18 cellular contexts compared by ENCODE assay signal in the genomic region with DNA sequence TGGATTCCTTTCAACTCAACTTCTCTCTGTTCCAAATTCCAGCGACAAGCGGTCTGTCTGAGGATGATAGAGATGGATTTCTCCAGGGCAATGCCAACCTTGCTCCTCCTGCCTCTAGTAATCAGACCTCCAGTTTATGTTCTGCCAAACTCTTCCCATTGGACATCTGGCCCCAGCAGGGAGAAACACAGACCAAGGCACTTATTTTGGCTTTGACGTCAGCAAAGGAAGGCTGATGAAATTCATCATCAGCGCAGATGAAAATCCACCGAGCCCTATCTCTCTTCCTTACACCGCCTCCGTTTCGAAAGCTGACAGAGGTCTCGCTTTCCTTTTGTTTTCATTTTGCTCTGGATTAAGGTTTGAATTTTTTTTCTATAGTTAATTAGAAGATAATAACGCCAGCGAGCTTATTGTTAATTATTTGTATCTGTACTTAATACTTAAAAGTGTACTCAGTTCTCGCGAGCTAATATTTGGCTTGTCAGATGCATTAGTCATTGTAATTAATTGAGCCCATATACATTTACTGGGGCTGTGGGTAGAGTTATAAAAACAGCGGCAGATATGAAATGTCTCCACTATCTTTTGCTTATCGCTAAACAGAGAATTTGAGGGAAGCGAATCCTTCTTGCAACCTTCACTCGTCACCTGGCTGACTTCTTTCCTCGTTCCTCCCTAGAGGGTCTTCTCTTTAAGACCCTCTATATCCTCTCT. TPM values are rescaled to one million over a fixed set of nuclear protein-coding genes. Genes with fewer than 3 reads are reported as not detected.
A peak's percentile ranks its signal among the peaks of the same experiment; 100 is the strongest.
DNase-seq lines count a peak whose midpoint lies in the region; ATAC-seq and TF ChIP-seq lines count a peak whose summit lies in the region.
"Had no signal": no experiment of that assay in that cellular context is flagged by ENCODE, and none has a peak within 500 bp of the region (broad histone marks: within the 10 kb centered on the region; RNA-seq: fewer than 3 reads in every experiment).

No MANE protein-coding gene starts in this region.

- H3K27ac Mint-ChIP-seq in Calu3 (ENCODE audit: unreplicated experiment), result no peak overlapping the region
- H3K27ac Mint-ChIP-seq: CD4-positive, alpha-beta T cell; T-cell had no signal

- H3K27me3 Mint-ChIP-seq in Calu3 (ENCODE audit: unreplicated experiment), result peaks cover 89% of the 10 kb centered on the region
- H3K27me3 Mint-ChIP-seq: CD4-positive, alpha-beta T cell; T-cell had no signal

- no peaks in the 10 kb centered on the region for H3K79me2 ChIP-seq in SK-N-SH (ENCODE audit: insufficient read depth)

- H3K4me2 ChIP-seq in SK-N-SH, result no peak overlapping the region

- H4K20me1 ChIP-seq in SK-N-SH (ENCODE audit: insufficient read depth), result no peaks in the 10 kb centered on the region

- H3K27ac ChIP-seq in muscle layer of duodenum (ENCODE audit: low read length) (no peak overlapping the region), SK-N-SH (ENCODE audit: low read depth in 2 of 2, low read length in 1 of 2) (no peak overlapping the region)
- H3K27ac ChIP-seq: SK-N-MC had no signal

- H3K36me3 Mint-ChIP-seq in Calu3 (ENCODE audit: insufficient read depth, unreplicated experiment), result no peaks in the 10 kb centered on the region
- H3K36me3 Mint-ChIP-seq: T-cell had no signal

- no TSS peak for BruUV-seq in Calu3 (replicated peaks; lab: Mats Ljungman, UMichigan)

- H3K36me3 ChIP-seq in muscle layer of duodenum (ENCODE audit: control insufficient read depth in 1 of 2, insufficient read depth in 2 of 2, low read length in 2 of 2), result no peaks in the 10 kb centered on the region
- H3K36me3 ChIP-seq in SK-N-SH (replicated peaks in 1 of 2; ENCODE audit: control insufficient read depth in 1 of 2, insufficient read depth in 2 of 2, low read length in 1 of 2), result no peaks in the 10 kb centered on the region

- no peak overlapping the region for H2AFZ ChIP-seq in SK-N-SH (ENCODE audit: low read depth)

- no peak overlapping the region for H3K9ac ChIP-seq in SK-N-SH

- ATAC-seq in GM19467 (IDR thresholded peaks at IDR 0.05; ENCODE audit: unreplicated experiment) (no peak), GM21717 (IDR thresholded peaks at IDR 0.05; ENCODE audit: unreplicated experiment) (no peak)
- ATAC-seq: T-cell had no signal

- H3K4me1 ChIP-seq in muscle layer of duodenum (ENCODE audit: control insufficient read depth in 1 of 2, insufficient read depth in 2 of 2, low read length in 2 of 2) (peaks cover 0 to 5% of the 10 kb centered on the region in 2 donors), SK-N-SH (ENCODE audit: control insufficient read depth in 1 of 2, insufficient read depth in 2 of 2, low read depth in 1 of 2, low read length in 1 of 2) (peaks cover 0 to 4% of the 10 kb centered on the region in 2 experiments; a peak in 2 of 4 replicates)

- CTCF ChIA-PET in Calu3 (lab: Charles Lee) (interaction anchor here (0.6 to 0.7 kb wide), 4 partner anchors 35 to 284 kb away, joined by 3 to 6 read pairs (median 4); no protein-coding TSS in a partner anchor), SK-N-SH (lab: Yijun Ruan, JAX) (no interaction called here)

- H3K9me3 ChIP-seq in muscle layer of duodenum (ENCODE audit: control insufficient read depth in 1 of 2, low read length in 2 of 2) (peaks cover 0 to 3% of the 10 kb centered on the region in 2 donors), SK-N-SH (peaks cover 10% of the 10 kb centered on the region; the same call in 1 of the 2 replicates)

- H3K4me3 ChIP-seq in muscle layer of duodenum (ENCODE audit: low read depth in 1 of 2, low read length in 2 of 2), result peak overlapping the region; percentile 20 to 22
- H3K4me3 ChIP-seq in SK-N-SH (ENCODE audit: low read depth in 2 of 2, low read length in 1 of 2), result no peak overlapping the region
- H3K4me3 ChIP-seq: SK-N-MC had no signal

- no peak for TF ChIP-seq EP300 in SK-N-SH (IDR thresholded peaks at IDR 0.05; ENCODE audit: borderline replicate concordance in 1 of 2, low read depth in 1 of 2, low read length in 1 of 2)

- TF ChIP-seq CTCF in Calu3 (IDR thresholded peaks at IDR 0.05; ENCODE audit: unreplicated experiment) (no peak), SK-N-SH (IDR thresholded peaks at IDR 0.05) (no peak)

- no peaks in the 10 kb centered on the region for H3K27me3 ChIP-seq in muscle layer of duodenum (ENCODE audit: low read depth, low read length)
- no peaks in the 10 kb centered on the region for H3K27me3 ChIP-seq in SK-N-SH (ENCODE audit: insufficient read depth)

- POLR2A ChIA-PET in SK-N-SH (lab: Yijun Ruan, JAX), result no interaction called here

- intact Hi-C loops in Calu3 (cut with micrococcal nuclease; ENCODE audit: unreplicated experiment), result no loop called here

- WGBS in SK-N-SH (ENCODE audit: low lambda C conversion rate), result 88% methylated on average over 18 of the region's 18 CpGs

- no peaks in the 10 kb centered on the region for H3K4me1 Mint-ChIP-seq in Calu3 (ENCODE audit: low read depth, unreplicated experiment)

- DNase-seq in Calu3 (no peak), NCI-H226 (peak; percentile 24), cerebellum (ENCODE audit: low spot score) (peak; percentile 38), SK-N-SH (no peak), NCI-H146 treated with DMSO at 0.1 percent for 48 hours (lab: John Stamatoyannopoulos, UW; ENCODE audit: unreplicated experiment) (no peak)
- DNase-seq: ACHN; AML-193; CD4-positive, alpha-beta T cell; H7; Kasumi-1; NCI-H1105; NCI-H187 treated with DMSO at 0.1 percent for 48 hours; NCI-H748 treated with DMSO at 0.1 percent for 48 hours; T-cell had no signal

- H3K9me3 Mint-ChIP-seq in Calu3 (ENCODE audit: low read depth, unreplicated experiment), result peaks cover 11% of the 10 kb centered on the region

- no peak for TF ChIP-seq RAD21 in SK-N-SH (IDR thresholded peaks at IDR 0.05; ENCODE audit: low read length)

- H3F3A ChIP-seq in SK-N-SH (replicated peaks; ENCODE audit: insufficient read depth), result no peaks in the 10 kb centered on the region

- peak overlapping the region; percentile 33 for H3K4me3 Mint-ChIP-seq in Calu3 (ENCODE audit: low read depth, unreplicated experiment)
- H3K4me3 Mint-ChIP-seq: CD4-positive, alpha-beta T cell; T-cell had no signal

- H3K9me2 ChIP-seq in SK-N-SH, result no peaks in the 10 kb centered on the region

TF ChIP-seq in SK-N-SH, 30 proteins besides CTCF, POLR2A, EP300 and RAD21:
- TF ChIP-seq MEF2A (IDR thresholded peaks at IDR 0.05; ENCODE audit: borderline replicate concordance, low read depth) (no peak), MXI1 (IDR thresholded peaks at IDR 0.05; ENCODE audit: low read depth, low read length) (no peak), ELF1 (IDR thresholded peaks at IDR 0.05) (no peak), GATA2 (CRISPR knock-in tag; IDR thresholded peaks at IDR 0.05) (no peak), RFX5 (IDR thresholded peaks at IDR 0.05; ENCODE audit: low read length) (no peak), SIN3A (IDR thresholded peaks at IDR 0.05; ENCODE audit: borderline replicate concordance, low read depth, low read length) (no peak), FOSL2 (IDR thresholded peaks at IDR 0.05; ENCODE audit: borderline replicate concordance, low read depth) (no peak), JUND (IDR thresholded peaks at IDR 0.05) (no peak), RXRA (IDR thresholded peaks at IDR 0.05; ENCODE audit: borderline replicate concordance, low read depth) (no peak), TCF12 (IDR thresholded peaks at IDR 0.05) (no peak), RCOR1 (IDR thresholded peaks at IDR 0.05; ENCODE audit: low read length) (no peak), EZH2phosphoT487 (IDR thresholded peaks at IDR 0.05; ENCODE audit: borderline replicate concordance, low read depth) (no peak)
- TF ChIP-seq, protein P1, sequence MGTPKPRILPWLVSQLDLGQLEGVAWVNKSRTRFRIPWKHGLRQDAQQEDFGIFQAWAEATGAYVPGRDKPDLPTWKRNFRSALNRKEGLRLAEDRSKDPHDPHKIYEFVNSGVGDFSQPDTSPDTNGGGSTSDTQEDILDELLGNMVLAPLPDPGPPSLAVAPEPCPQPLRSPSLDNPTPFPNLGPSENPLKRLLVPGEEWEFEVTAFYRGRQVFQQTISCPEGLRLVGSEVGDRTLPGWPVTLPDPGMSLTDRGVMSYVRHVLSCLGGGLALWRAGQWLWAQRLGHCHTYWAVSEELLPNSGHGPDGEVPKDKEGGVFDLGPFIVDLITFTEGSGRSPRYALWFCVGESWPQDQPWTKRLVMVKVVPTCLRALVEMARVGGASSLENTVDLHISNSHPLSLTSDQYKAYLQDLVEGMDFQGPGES (IDR thresholded peaks at IDR 0.05; ENCODE audit: low read depth, low read length), result no peak
- TF ChIP-seq, protein P2, sequence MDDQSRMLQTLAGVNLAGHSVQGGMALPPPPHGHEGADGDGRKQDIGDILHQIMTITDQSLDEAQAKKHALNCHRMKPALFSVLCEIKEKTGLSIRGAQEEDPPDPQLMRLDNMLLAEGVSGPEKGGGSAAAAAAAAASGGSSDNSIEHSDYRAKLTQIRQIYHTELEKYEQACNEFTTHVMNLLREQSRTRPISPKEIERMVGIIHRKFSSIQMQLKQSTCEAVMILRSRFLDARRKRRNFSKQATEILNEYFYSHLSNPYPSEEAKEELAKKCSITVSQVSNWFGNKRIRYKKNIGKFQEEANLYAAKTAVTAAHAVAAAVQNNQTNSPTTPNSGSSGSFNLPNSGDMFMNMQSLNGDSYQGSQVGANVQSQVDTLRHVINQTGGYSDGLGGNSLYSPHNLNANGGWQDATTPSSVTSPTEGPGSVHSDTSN (IDR thresholded peaks at IDR 0.05), result no peak
- TF ChIP-seq, protein P3, sequence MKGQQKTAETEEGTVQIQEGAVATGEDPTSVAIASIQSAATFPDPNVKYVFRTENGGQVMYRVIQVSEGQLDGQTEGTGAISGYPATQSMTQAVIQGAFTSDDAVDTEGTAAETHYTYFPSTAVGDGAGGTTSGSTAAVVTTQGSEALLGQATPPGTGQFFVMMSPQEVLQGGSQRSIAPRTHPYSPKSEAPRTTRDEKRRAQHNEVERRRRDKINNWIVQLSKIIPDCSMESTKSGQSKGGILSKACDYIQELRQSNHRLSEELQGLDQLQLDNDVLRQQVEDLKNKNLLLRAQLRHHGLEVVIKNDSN (IDR thresholded peaks at IDR 0.05; ENCODE audit: borderline replicate concordance, low read depth), result no peak
TF ChIP-seq in SK-N-SH: peak in this region for 0.

RNA-seq across cellular contexts. Expression of a gene that starts 35.9 kb away (rescaled TPM):
- total RNA-seq in Calu3 (2022) (89.0 and 89.6 TPM in 2 replicates), cerebellum (184 TPM)
- polyA plus RNA-seq in SK-N-SH (2012; rRNA removed), result 17.1 and 26.3 TPM in 2 replicates
- polyA plus RNA-seq in SK-N-SH (2012; cell fraction: cytosol; rRNA removed), result 18.4 and 19.1 TPM in 2 replicates
- 24.4 and 38.6 TPM in 2 replicates for polyA plus RNA-seq in SK-N-SH (2012; cell fraction: nucleus; rRNA removed)

Comparison
In these comparisons a context has a peak if more than half of its experiments do, and no peak if none do; other contexts are left out.
1. DNase-seq: peak in NCI-H226 (single experiment) and cerebellum (single experiment); none in Calu3 (single experiment), SK-N-SH (single experiment) and NCI-H146 treated with DMSO at 0.1 percent for 48 hours (single experiment).
2. H3K4me3 ChIP-seq: peak in muscle layer of duodenum (2 of 2); none in SK-N-SH (0 of 2).